8 cellular contexts compared by ENCODE assay signal in genomic region chr3:11335056-11335608, GRCh38.
DNase-seq lines count a peak whose midpoint lies in the region; ATAC-seq, FAIRE-seq and TF ChIP-seq lines count a peak whose summit lies in the region.

No MANE protein-coding gene starts in this region.

- POLR2A ChIA-PET in CD4-positive, alpha-beta memory T cell (lab: Charles Lee; ENCODE audit: partially characterized antibody), result interaction anchor here (0.7 to 1.2 kb wide), 2 partner anchors 10 to 63 kb away, joined by 3 to 4 read pairs; partner anchors contain the start of gene ATG7

- WGBS in ovary, 3 donors, result 28 to 39% (median 30%) methylated on average over 4 of the region's 4 CpGs

- no peak overlapping the region for H3K27ac ChIP-seq in CD4-positive, alpha-beta memory T cell (ENCODE audit: low read depth, low read length)
- H3K27ac ChIP-seq in VCaP (no peak overlapping the region), ovary (no peak overlapping the region)

- ATAC-seq in GM18520 (IDR thresholded peaks at IDR 0.05; ENCODE audit: unreplicated experiment), result no peak

- no peak overlapping the region for H3K4me3 ChIP-seq in CD4-positive, alpha-beta memory T cell (ENCODE audit: low read length in 2 of 2)
- no peak overlapping the region for H3K4me3 ChIP-seq in ovary

- intact Hi-C loops in CD4-positive, alpha-beta memory T cell (cut with micrococcal nuclease), result loop anchor here (5.0 kb wide), 2 partner anchors 317 to 578 kb away; no protein-coding TSS in a partner anchor
- intact Hi-C loops in ovary (cut with DNase I), result loop anchor here in 3 of 4 donors (5.0 to 10.0 kb wide), 4 partner anchors 178 to 570 kb away; partner anchors contain the start of gene HRH1 (in 2 of the 3)

- no peaks in the 10 kb centered on the region for H3K27me3 Mint-ChIP-seq in CD4-positive, alpha-beta memory T cell

- in situ Hi-C loops in GM13977 (cut with MboI; ENCODE audit: low pct_unique_long_range_greater_than_20kb, low sequenced_read_pairs, unreplicated experiment), result loop anchor here (25.0 kb wide), 1 partner anchor 98 kb away; no protein-coding TSS in a partner anchor

- H3K9me3 Mint-ChIP-seq in CD4-positive, alpha-beta memory T cell, result no peaks in the 10 kb centered on the region

- H3K4me1 ChIP-seq in CD4-positive, alpha-beta memory T cell (ENCODE audit: insufficient read depth, low read length), result no peaks in the 10 kb centered on the region
- H3K4me1 ChIP-seq in ovary (ENCODE audit: insufficient read depth), result no peaks in the 10 kb centered on the region

- TF ChIP-seq CTCF in GM13977 (IDR thresholded peaks at IDR 0.05; ENCODE audit: extremely low read depth, insufficient read depth, missing control alignments) (peak; percentile 61), VCaP (conservative IDR thresholded peaks at IDR 0.05) (peak; percentile 86), ovary (IDR thresholded peaks at IDR 0.05) (peak; percentile 42 to 72 (median 68))

- peak; percentile 26 for FAIRE-seq in frontal cortex (lab: Jason Lieb, UNC)

- no peak for TF ChIP-seq EP300 in ovary (IDR thresholded peaks at IDR 0.05)

- H3K27me3 ChIP-seq in CD4-positive, alpha-beta memory T cell (ENCODE audit: insufficient read depth, low read length), result no peaks in the 10 kb centered on the region
- H3K27me3 ChIP-seq in ovary, result no peaks in the 10 kb centered on the region

- H3K27ac Mint-ChIP-seq in CD4-positive, alpha-beta memory T cell, result peak overlapping the region in 2 of 7 donors; percentile 30 to 39

- H3K9me3 ChIP-seq in CD4-positive, alpha-beta memory T cell (ENCODE audit: control insufficient read depth in 1 of 2, low read length in 2 of 2), result no peaks in the 10 kb centered on the region
- no peaks in the 10 kb centered on the region for H3K9me3 ChIP-seq in ovary

- peaks cover 6% of the 10 kb centered on the region for H3K36me3 ChIP-seq in CD4-positive, alpha-beta memory T cell (ENCODE audit: insufficient read depth, low read length)
- H3K36me3 ChIP-seq in ovary, result no peaks in the 10 kb centered on the region

- no peak for TF ChIP-seq POLR2A in ovary (IDR thresholded peaks at IDR 0.05)

- H3K36me3 Mint-ChIP-seq in CD4-positive, alpha-beta memory T cell, result peaks cover 15 to 36% of the 10 kb centered on the region in 2 donors

- DNase-seq in CD4-positive, alpha-beta memory T cell, result peak; percentile 34 to 53 (median 51)
- DNase-seq in GM13977 (ENCODE audit: low spot score), result peak; percentile 66
- peak; percentile 27 for DNase-seq in NCI-H1694 treated with DMSO at 0.1 percent for 48 hours (lab: John Stamatoyannopoulos, UW)
- peak; percentile 12 to 51 for DNase-seq in frontal cortex (ENCODE audit: low spot score in 2 of 2)
- DNase-seq in ovary, result no peak
- no peak for DNase-seq in cortex of kidney (lab: John Stamatoyannopoulos, UW)

- CTCF ChIA-PET in CD4-positive, alpha-beta memory T cell (lab: Charles Lee; ENCODE audit: partially characterized antibody), result interaction anchor here (0.7 to 7.8 kb wide), 23 partner anchors 9 to 577 kb away, joined by 3 to 158 read pairs (median 4); partner anchors contain the start of gene ATG7

- H3K4me1 Mint-ChIP-seq in CD4-positive, alpha-beta memory T cell, result peaks cover 0 to 3% (median 2%) of the 10 kb centered on the region in 4 donors

- no peak overlapping the region for H3K4me3 Mint-ChIP-seq in CD4-positive, alpha-beta memory T cell

Comparison
In these comparisons a context has a peak if more than half of its experiments do, and no peak if none do; other contexts are left out.
1. DNase-seq: peak in CD4-positive, alpha-beta memory T cell (5 of 5), GM13977 (single experiment), NCI-H1694 treated with DMSO at 0.1 percent for 48 hours (single experiment) and frontal cortex (2 of 2); none in ovary (0 of 5) and cortex of kidney (single experiment).
2. Peak in every context shown above with its lines, with median percentiles within 50 percentile points of each other: CTCF ChIP-seq.